Comparison of ENCODE assay signal across 8 cellular contexts in genomic region chr13:113208424-113209335, GRCh38. TPM values are rescaled to one million over a fixed set of nuclear protein-coding genes. Genes with fewer than 3 reads are reported as not detected.
DNase-seq lines count a peak whose midpoint lies in the region; ATAC-seq, FAIRE-seq and TF ChIP-seq lines count a peak whose summit lies in the region.

PCID2 (minus strand) TSS chr13:113208669; CDS start chr13:113208634, 35 bp downstream.

- peak; percentile 74 for ATAC-seq in GM21447 (IDR thresholded peaks at IDR 0.05; ENCODE audit: unreplicated experiment)

- H3K27ac ChIP-seq in epithelial cell of prostate = peak within 1 kb of the TSS; percentile 95

- no peak for TF ChIP-seq CTCF in D721Med (IDR thresholded peaks at IDR 0.05; ENCODE audit: insufficient read depth, missing control alignments)

- no peak for FAIRE-seq in D721Med (lab: Jason Lieb, UNC)

- DNase-seq in D721Med (ENCODE audit: insufficient read length, low spot score) = peak; percentile 74
- peak; percentile 86 for DNase-seq in HuH-7 (ENCODE audit: low spot score)
- peak; percentile 5 for DNase-seq in OCI-M2 (lab: John Stamatoyannopoulos, UW; ENCODE audit: unreplicated experiment)
- peak; percentile 90 for DNase-seq in activated T-cell treated with anti-CD3 and anti-CD28 coated beads for 4 hours
- peak; percentile 66 for DNase-seq in epithelial cell of prostate (ENCODE audit: low read depth, low spot score)
- peak; percentile 89 for DNase-seq in mucosa of gallbladder (ENCODE audit: low spot score)
- peak; percentile 65 to 77 for DNase-seq in stimulated activated CD8-positive, alpha-beta memory T cell treated with anti-CD3 and anti-CD28 coated beads, Interleukin-4, amount 100 ng/mL, for 4 hours (ENCODE audit: low read depth in 2 of 2, low spot score in 1 of 2)

RNA-seq across cellular contexts. Expression of gene PCID2, which starts in this region (rescaled TPM):
- total RNA-seq in mucosa of gallbladder = 35.0 TPM

Comparison
In these comparisons a context has a peak if more than half of its experiments do, and no peak if none do; other contexts are left out.
1. Peak in every context shown above with its lines: DNase-seq, ATAC-seq and H3K27ac ChIP-seq.
2. DNase-seq: peak in every context shown above with its lines; median percentile 90 in activated T-cell treated with anti-CD3 and anti-CD28 coated beads for 4 hours; 89 in mucosa of gallbladder; 86 in HuH-7; 74 in D721Med; 71 in stimulated activated CD8-positive, alpha-beta memory T cell treated with anti-CD3 and anti-CD28 coated beads, Interleukin-4, amount 100 ng/mL, for 4 hours; 66 in epithelial cell of prostate; 5 in OCI-M2.